ENCODE assay signal across 11 cellular contexts in the genomic region with DNA sequence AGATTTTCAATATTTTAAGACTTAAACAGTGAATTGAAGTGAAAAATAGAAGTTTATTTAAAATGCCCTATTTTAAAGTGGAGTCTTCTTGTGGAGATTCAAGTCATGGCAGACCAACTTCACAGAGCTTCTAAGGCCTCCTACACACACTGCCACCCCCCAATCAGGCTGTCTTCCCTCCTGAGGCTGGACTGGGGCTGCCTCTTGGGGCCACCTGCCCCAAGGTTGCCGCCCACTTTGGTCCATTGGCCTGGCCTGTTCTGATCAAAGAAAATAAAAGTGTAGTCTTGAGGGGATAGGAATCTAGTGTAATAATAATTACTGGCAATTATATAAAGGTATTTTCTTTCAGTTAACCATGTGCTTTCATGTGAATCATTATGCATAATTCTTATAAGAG. TPM values are rescaled to one million over a fixed set of nuclear protein-coding genes. Genes with fewer than 3 reads are reported as not detected.
A peak's percentile ranks its signal among the peaks of the same experiment; 100 is the strongest.
DNase-seq lines count a peak whose midpoint lies in the region; ATAC-seq and TF ChIP-seq lines count a peak whose summit lies in the region.
"Had no signal": no experiment of that assay in that cellular context is flagged by ENCODE, and none has a peak within 500 bp of the region (broad histone marks: within the 10 kb centered on the region; RNA-seq: fewer than 3 reads in every experiment).

No MANE protein-coding gene starts in this region.

- DNase-seq in cardiac muscle cell (ENCODE audit: low read depth in 1 of 2, low spot score in 1 of 2) (no peak), cardiac septum (ENCODE audit: low spot score) (no peak), WERI-Rb-1 (no peak), thoracic aorta (ENCODE audit: low spot score) (no peak), NCI-H510A treated with DMSO at 0.1 percent for 48 hours (lab: John Stamatoyannopoulos, UW) (no peak), COLO829 (ENCODE audit: low spot score) (no peak)

- H3K36me3 ChIP-seq in cardiac muscle cell (no peaks in the 10 kb centered on the region), WERI-Rb-1 (peaks cover 11% of the 10 kb centered on the region), iPS-20b (ENCODE audit: insufficient read depth, low read depth, low read length) (peaks cover 21% of the 10 kb centered on the region), thoracic aorta (peaks cover 5% of the 10 kb centered on the region)

- intact Hi-C loops in cardiac septum (cut with DNase I): loop anchor here (5.0 kb wide), 2 partner anchors 66 to 154 kb away; a partner anchor contains a TSS

- H3K9ac ChIP-seq in iPS-20b (ENCODE audit: low read depth, low read length): peak overlapping the region; percentile 87; the same call in 1 of the 2 replicates

- no peak for TF ChIP-seq CTCF in cardiac muscle cell (IDR thresholded peaks at IDR 0.05; ENCODE audit: low read depth, low read length)
- TF ChIP-seq CTCF in WERI-Rb-1 (IDR thresholded peaks at IDR 0.05; ENCODE audit: low read depth, low read length): no peak
- no peak for TF ChIP-seq CTCF in thoracic aorta (IDR thresholded peaks at IDR 0.05)

- H3K9me3 ChIP-seq in cardiac muscle cell (ENCODE audit: low read depth): no peaks in the 10 kb centered on the region
- no peaks in the 10 kb centered on the region for H3K9me3 ChIP-seq in WERI-Rb-1 (ENCODE audit: severe bottlenecking)
- H3K9me3 ChIP-seq in iPS-20b (ENCODE audit: insufficient read depth, low read depth, low read length): no peaks in the 10 kb centered on the region
- H3K9me3 ChIP-seq in thoracic aorta: no peaks in the 10 kb centered on the region
- H3K9me3 ChIP-seq: vagina had no signal

- H3K4me3 ChIP-seq in cardiac muscle cell: peak overlapping the region; percentile 82
- peak overlapping the region; percentile 86 for H3K4me3 ChIP-seq in WERI-Rb-1 (ENCODE audit: low read depth, low read length)
- peak overlapping the region; percentile 96 for H3K4me3 ChIP-seq in iPS-20b (ENCODE audit: low read length)
- peak overlapping the region; percentile 93 for H3K4me3 ChIP-seq in thoracic aorta

- H3K27ac ChIP-seq in cardiac muscle cell: peak overlapping the region; percentile 86
- no peak overlapping the region for H3K27ac ChIP-seq in WERI-Rb-1
- H3K27ac ChIP-seq in iPS-20b (ENCODE audit: low read length): no peak overlapping the region
- no peak overlapping the region for H3K27ac ChIP-seq in thoracic aorta

- ATAC-seq in thoracic aorta (ENCODE audit: insufficient number of reproducible peaks, low FRiP score, low read depth): no peak
- no peak for ATAC-seq in GM19452 (IDR thresholded peaks at IDR 0.05; ENCODE audit: unreplicated experiment)

- H3K4me1 ChIP-seq in cardiac muscle cell (ENCODE audit: low read depth): peaks cover 16% of the 10 kb centered on the region
- peaks cover 5% of the 10 kb centered on the region; the same call in 1 of the 2 replicates for H3K4me1 ChIP-seq in iPS-20b (ENCODE audit: insufficient read depth, low read length)
- H3K4me1 ChIP-seq in thoracic aorta (ENCODE audit: control insufficient read depth in 1 of 2, low read depth in 2 of 2): peaks cover 30 to 52% of the 10 kb centered on the region in 2 donors

- H3K27me3 ChIP-seq in cardiac muscle cell (no peaks in the 10 kb centered on the region), WERI-Rb-1 (ENCODE audit: insufficient read depth, low read depth, severe bottlenecking) (no peaks in the 10 kb centered on the region), iPS-20b (ENCODE audit: insufficient read depth, low read length) (no peaks in the 10 kb centered on the region), thoracic aorta (replicated peaks; ENCODE audit: insufficient read depth) (no peaks in the 10 kb centered on the region)
- H3K27me3 ChIP-seq: vagina had no signal

RNA-seq across cellular contexts. Expression of a gene that starts 1.3 kb away (rescaled TPM):
- total RNA-seq in cardiac muscle cell (7.9 and 9.0 TPM in 2 replicates), cardiac septum (26.6 TPM), thoracic aorta (10 to 100 TPM; 26.7 to 36.8 TPM)
- 13.1 and 18.9 TPM in 2 replicates for polyA plus RNA-seq in cardiac muscle cell

RNA-seq across cellular contexts. Expression of a gene that starts 1.4 kb away (rescaled TPM):
- total RNA-seq in cardiac muscle cell: 13.6 and 17.0 TPM in 2 replicates
- 11.8 and 14.7 TPM in 2 replicates for polyA plus RNA-seq in cardiac muscle cell
- 22.3 TPM for total RNA-seq in cardiac septum
- 10 to 100 TPM; 30.1 to 55.3 TPM for total RNA-seq in thoracic aorta

RNA-seq across cellular contexts. Expression of a gene that starts 23.2 kb away (rescaled TPM):
- total RNA-seq in cardiac muscle cell (1.5 and 3.0 TPM in 2 replicates), cardiac septum (10.0 TPM), thoracic aorta (under 1 TPM in 1 of 2 donors, not detected in 1; 0.81 TPM)
- polyA plus RNA-seq in cardiac muscle cell: 1.1 and 2.4 TPM in 2 replicates
- total RNA-seq: dermis microvascular lymphatic vessel endothelial cell, HT-29, vagina had no signal
